Comparison of ENCODE assay signal across 25 cellular contexts in the genomic region with DNA sequence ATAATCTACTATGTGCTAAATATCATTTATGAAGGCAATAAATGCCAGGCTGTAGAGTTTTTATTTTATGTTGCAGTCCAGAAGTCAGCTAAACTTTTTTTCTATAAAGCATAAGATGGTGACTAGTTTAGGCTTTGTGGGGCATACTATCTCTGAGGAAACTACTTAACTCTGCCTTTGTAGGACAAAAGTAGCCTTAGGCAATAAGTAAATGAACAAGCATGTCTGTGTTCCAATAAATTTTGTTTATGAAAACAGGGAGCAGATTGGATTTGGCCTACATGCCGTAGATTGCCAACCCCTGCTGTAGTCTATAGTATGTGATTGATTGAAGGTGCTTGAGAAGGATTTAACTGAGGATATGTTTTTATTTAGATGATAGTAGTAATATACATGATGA.
"Had no signal": no experiment of that assay in that cellular context is flagged by ENCODE, and none has a peak within 500 bp of the region (broad histone marks: within the 10 kb centered on the region; RNA-seq: fewer than 3 reads in every experiment).

No MANE protein-coding gene starts in this region.

- H3K4me1 ChIP-seq: breast epithelium, Peyer's patch, SJSA1 had no signal

- H3K4me3 ChIP-seq: breast epithelium, Peyer's patch, SJSA1 had no signal

- H3K36me3 ChIP-seq: breast epithelium, Peyer's patch, SJSA1 had no signal

- H3K27ac ChIP-seq: breast epithelium, Peyer's patch, SJSA1 had no signal

- H3K27me3 ChIP-seq: breast epithelium, Peyer's patch, SJSA1 had no signal

- H3K9me3 ChIP-seq: Peyer's patch, SJSA1 had no signal

- DNase-seq: activated CD4-positive, alpha-beta T cell treated with anti-CD3 and anti-CD28 coated beads for 48 hours; activated CD4-positive, alpha-beta T cell treated with anti-CD3 and anti-CD28 coated beads, Interleukin-2, amount 50 U/mL, for 4 hours; activated CD4-positive, CD25-positive, alpha-beta regulatory T cell; activated CD8-positive, alpha-beta memory T cell treated with anti-CD3 and anti-CD28 coated beads, Interleukin-2, amount 50 U/mL, for 48 hours; activated CD8-positive, alpha-beta T cell treated with anti-CD3 and anti-CD28 coated beads, Interleukin-2, amount 10 ng/mL, durations not matched to agents 7 days and 5 days; activated naive CD4-positive, alpha-beta T cell treated with anti-CD3 and anti-CD28 coated beads, Interleukin-2, amount 50 U/mL, for 16 hours; activated naive CD8-positive, alpha-beta T cell treated with anti-CD3 and anti-CD28 coated beads, Interleukin-2, amount 10 ng/mL, durations not matched to agents 7 days and 5 days; activated T-cell treated with anti-CD3 and anti-CD28 coated beads, Interleukin-2, amount 50 U/mL, for 1 hour; aorta; caudate nucleus; Kasumi-1; NCI-H1048; NCI-H1930; NCI-H2171; NCI-H2227 treated with DMSO at 0.1 percent for 48 hours; NCI-H510A; NCI-H526 treated with DMSO at 0.1 percent for 48 hours; NK-92 treated with Interleukin-12 subunit alpha and Interleukin-12 subunit beta, amount 100 ng/mL, for 24 hours; OCI-M1; Peyer's patch; SHP77; T-helper 2 cell; T1000 had no signal

- ATAC-seq: activated CD8-positive, alpha-beta T cell treated with anti-CD3 and anti-CD28 coated beads, Interleukin-2, amount 10 ng/mL, durations not matched to agents 7 days and 5 days had no signal
